Comparison of ENCODE assay signal across 9 cellular contexts in the genomic region with DNA sequence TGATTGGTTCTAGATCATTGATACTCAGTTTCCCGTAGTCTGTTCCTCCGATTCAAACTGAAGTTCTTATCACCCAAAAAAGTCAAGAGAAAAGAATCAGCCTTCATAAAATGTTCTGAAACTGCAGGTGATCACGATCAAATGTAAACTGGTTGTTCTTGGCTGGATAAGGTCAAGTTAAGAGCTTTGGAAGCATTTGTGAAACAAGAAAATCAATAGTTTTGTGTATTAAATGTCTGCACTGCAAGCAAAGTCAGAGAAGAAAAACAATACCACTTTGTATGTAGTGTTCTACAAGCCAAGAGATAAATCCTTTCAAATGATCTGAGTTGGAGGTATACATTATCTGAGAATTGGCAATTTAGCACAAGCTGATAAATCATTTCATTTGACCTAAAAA.
"Had no signal": no experiment of that assay in that cellular context is flagged by ENCODE, and none has a peak within 500 bp of the region (broad histone marks: within the 10 kb centered on the region; RNA-seq: fewer than 3 reads in every experiment).

No MANE protein-coding gene starts in this region.

- H3K9me3 Mint-ChIP-seq: HFFc6 had no signal

- H3K4me3 ChIP-seq: GM23248, HAP-1, K562 had no signal

- H3K4me1 ChIP-seq: HAP-1 had no signal

- H2AFZ ChIP-seq: GM23248 had no signal

- DNase-seq: GM23248, GOT3, H7, HFFc6, IMR-90 had no signal

- H3K4me3 Mint-ChIP-seq: HFFc6 had no signal

- H3K36me3 ChIP-seq: HAP-1 had no signal

- ATAC-seq: HCT116, K562 had no signal

- H3K9me3 ChIP-seq: HAP-1 had no signal

- H3K27ac Mint-ChIP-seq: HFFc6 had no signal

- H3K9ac ChIP-seq: GM23248 had no signal

- H3K27ac ChIP-seq: GM23248, HL-60 had no signal
